In genomic region chr18:45245036-45245638, GRCh38 we compare ENCODE assay signal across 25 cellular contexts.
DNase-seq lines count a peak whose midpoint lies in the region; ATAC-seq, FAIRE-seq and TF ChIP-seq lines count a peak whose summit lies in the region.
"Had no signal": no experiment of that assay in that cellular context is flagged by ENCODE, and none has a peak within 500 bp of the region (broad histone marks: within the 10 kb centered on the region; RNA-seq: fewer than 3 reads in every experiment).

No MANE protein-coding gene starts in this region.

- H3K9me3 Mint-ChIP-seq in chondrocyte (ENCODE audit: low read depth): no peaks in the 10 kb centered on the region
- H3K9me3 Mint-ChIP-seq in CD4-positive, alpha-beta memory T cell: peaks cover 0 to 3% (median 0%) of the 10 kb centered on the region in 8 donors
- H3K9me3 Mint-ChIP-seq in naive thymus-derived CD8-positive, alpha-beta T cell: no peaks in the 10 kb centered on the region
- H3K9me3 Mint-ChIP-seq: CD8-positive, alpha-beta T cell; WTC11 had no signal

- H3K27ac ChIP-seq in osteoblast (ENCODE audit: low read depth, low read length): peak overlapping the region; percentile 27
- no peak overlapping the region for H3K27ac ChIP-seq in CD4-positive, alpha-beta memory T cell (ENCODE audit: low read depth, low read length)
- H3K27ac ChIP-seq: brain microvascular endothelial cell, Peyer's patch, suprapubic skin, vagina had no signal

- no peaks in the 10 kb centered on the region for H3K27me3 ChIP-seq in osteoblast (ENCODE audit: insufficient read depth, low read length)
- no peaks in the 10 kb centered on the region for H3K27me3 ChIP-seq in CD4-positive, alpha-beta memory T cell (ENCODE audit: insufficient read depth, low read length)
- H3K27me3 ChIP-seq: brain microvascular endothelial cell, esophagus muscularis mucosa, Peyer's patch, sigmoid colon, suprapubic skin, vagina had no signal

- ATAC-seq in naive thymus-derived CD8-positive, alpha-beta T cell: no peak
- ATAC-seq: CD8-positive, alpha-beta T cell; naive thymus-derived CD4-positive, alpha-beta T cell; WTC11 had no signal

- H3K36me3 Mint-ChIP-seq in chondrocyte (ENCODE audit: low read depth): no peaks in the 10 kb centered on the region
- H3K36me3 Mint-ChIP-seq in CD4-positive, alpha-beta memory T cell: no peaks in the 10 kb centered on the region
- no peaks in the 10 kb centered on the region for H3K36me3 Mint-ChIP-seq in naive thymus-derived CD8-positive, alpha-beta T cell
- H3K36me3 Mint-ChIP-seq: activated naive CD8-positive, alpha-beta T cell; CD8-positive, alpha-beta T cell; naive thymus-derived CD4-positive, alpha-beta T cell; WTC11 had no signal

- H3K4me1 ChIP-seq in osteoblast (ENCODE audit: insufficient read depth, low read length): peaks cover 40% of the 10 kb centered on the region
- no peaks in the 10 kb centered on the region for H3K4me1 ChIP-seq in CD4-positive, alpha-beta memory T cell (ENCODE audit: insufficient read depth, low read length)
- H3K4me1 ChIP-seq: Peyer's patch had no signal

- no peaks in the 10 kb centered on the region for H3K9me3 ChIP-seq in osteoblast (ENCODE audit: low read depth, low read length)
- no peaks in the 10 kb centered on the region for H3K9me3 ChIP-seq in CD4-positive, alpha-beta memory T cell (ENCODE audit: control insufficient read depth in 1 of 2, low read length in 2 of 2)
- H3K9me3 ChIP-seq: esophagus muscularis mucosa, Peyer's patch, sigmoid colon, suprapubic skin, vagina had no signal

- no peak overlapping the region for H2AFZ ChIP-seq in osteoblast (ENCODE audit: low read length)

- peak overlapping the region; percentile 23 for H3K4me2 ChIP-seq in osteoblast (ENCODE audit: insufficient read depth, low read length)

- peaks cover 56% of the 10 kb centered on the region for H3K4me1 Mint-ChIP-seq in chondrocyte (ENCODE audit: low read depth)
- no peaks in the 10 kb centered on the region for H3K4me1 Mint-ChIP-seq in CD4-positive, alpha-beta memory T cell
- H3K4me1 Mint-ChIP-seq in naive thymus-derived CD8-positive, alpha-beta T cell: no peaks in the 10 kb centered on the region
- H3K4me1 Mint-ChIP-seq: naive thymus-derived CD4-positive, alpha-beta T cell; WTC11 had no signal

- POLR2A ChIA-PET in CD4-positive, alpha-beta memory T cell (lab: Charles Lee; ENCODE audit: partially characterized antibody): no interaction called here
- POLR2A ChIA-PET in naive thymus-derived CD8-positive, alpha-beta T cell (lab: Charles Lee): no interaction called here

- CTCF ChIA-PET in CD4-positive, alpha-beta memory T cell (lab: Charles Lee; ENCODE audit: partially characterized antibody): no interaction called here

- no peak for FAIRE-seq in urothelium cell line (lab: Jason Lieb, UNC)
- FAIRE-seq: HTR-8/SVneo had no signal

- intact Hi-C loops in CD4-positive, alpha-beta memory T cell (cut with micrococcal nuclease): no loop called here

- H3K36me3 ChIP-seq in osteoblast (ENCODE audit: insufficient read depth, low read length): no peaks in the 10 kb centered on the region
- H3K36me3 ChIP-seq in CD4-positive, alpha-beta memory T cell (ENCODE audit: insufficient read depth, low read length): no peaks in the 10 kb centered on the region
- H3K36me3 ChIP-seq: brain microvascular endothelial cell, esophagus muscularis mucosa, Peyer's patch, sigmoid colon, suprapubic skin, vagina had no signal

- no peaks in the 10 kb centered on the region for H4K20me1 ChIP-seq in osteoblast (ENCODE audit: insufficient read depth, low read length)

- peak; percentile 47 for DNase-seq in GM03348 (ENCODE audit: low spot score)
- peak; percentile 2 for DNase-seq in NCI-H1417 treated with DMSO at 0.1 percent for 48 hours (lab: John Stamatoyannopoulos, UW)
- DNase-seq in chondrocyte (ENCODE audit: low spot score): no peak
- DNase-seq in osteoblast (ENCODE audit: insufficient read length, low spot score, missing footprints): peak; percentile 39
- DNase-seq in urothelium cell line (ENCODE audit: low spot score): no peak
- DNase-seq in CD4-positive, alpha-beta memory T cell: no peak
- DNase-seq in naive thymus-derived CD8-positive, alpha-beta T cell: no peak
- DNase-seq: brain microvascular endothelial cell; CD8-positive, alpha-beta T cell; effector memory CD4-positive, alpha-beta T cell; GDM1; Karpas-422; mesenchymal stem cell; naive thymus-derived CD4-positive, alpha-beta T cell; NCI-H2029; NCI-H446 treated with DMSO at 0.1 percent for 48 hours; Peyer's patch; sigmoid colon; T-helper 9 cell had no signal

- no peaks in the 10 kb centered on the region for H3K79me2 ChIP-seq in osteoblast (ENCODE audit: insufficient read depth, low read length)

- TF ChIP-seq CTCF in chondrocyte (IDR thresholded peaks at IDR 0.05) (peak; percentile 12), osteoblast (IDR thresholded peaks at IDR 0.05; ENCODE audit: extremely low read depth, low read depth, low read length) (no peak)

- H3K4me3 ChIP-seq in osteoblast (ENCODE audit: insufficient read depth, low read length): no peak overlapping the region
- no peak overlapping the region for H3K4me3 ChIP-seq in CD4-positive, alpha-beta memory T cell (ENCODE audit: low read length in 2 of 2)
- H3K4me3 ChIP-seq: esophagus muscularis mucosa, Peyer's patch, sigmoid colon, suprapubic skin, vagina had no signal

- H3K4me3 Mint-ChIP-seq in chondrocyte (ENCODE audit: unreplicated experiment): no peak overlapping the region
- no peak overlapping the region for H3K4me3 Mint-ChIP-seq in CD4-positive, alpha-beta memory T cell
- H3K4me3 Mint-ChIP-seq in naive thymus-derived CD8-positive, alpha-beta T cell: no peak overlapping the region
- H3K4me3 Mint-ChIP-seq: activated naive CD8-positive, alpha-beta T cell; CD8-positive, alpha-beta T cell; naive thymus-derived CD4-positive, alpha-beta T cell; WTC11 had no signal

- no peak overlapping the region for H3K27ac Mint-ChIP-seq in chondrocyte (ENCODE audit: unreplicated experiment)
- H3K27ac Mint-ChIP-seq in CD4-positive, alpha-beta memory T cell: no peak overlapping the region
- no peak overlapping the region for H3K27ac Mint-ChIP-seq in naive thymus-derived CD8-positive, alpha-beta T cell
- H3K27ac Mint-ChIP-seq: activated naive CD8-positive, alpha-beta T cell; CD8-positive, alpha-beta T cell; naive thymus-derived CD4-positive, alpha-beta T cell; WTC11 had no signal

- H3K27me3 Mint-ChIP-seq in chondrocyte (ENCODE audit: low read depth): no peaks in the 10 kb centered on the region
- H3K27me3 Mint-ChIP-seq in CD4-positive, alpha-beta memory T cell: peaks cover 1 to 3% of the 10 kb centered on the region in 2 donors
- peaks cover 2 to 12% (median 7%) of the 10 kb centered on the region in 5 donors for H3K27me3 Mint-ChIP-seq in naive thymus-derived CD8-positive, alpha-beta T cell

Comparison
In these comparisons a context has a peak if more than half of its experiments do, and no peak if none do; other contexts are left out.
1. DNase-seq: peak in GM03348 (single experiment), NCI-H1417 treated with DMSO at 0.1 percent for 48 hours (single experiment) and osteoblast (single experiment); none in chondrocyte (single experiment), urothelium cell line (single experiment), CD4-positive, alpha-beta memory T cell (0 of 5) and naive thymus-derived CD8-positive, alpha-beta T cell (0 of 10).